12 cellular contexts compared by ENCODE assay signal in the genomic region with DNA sequence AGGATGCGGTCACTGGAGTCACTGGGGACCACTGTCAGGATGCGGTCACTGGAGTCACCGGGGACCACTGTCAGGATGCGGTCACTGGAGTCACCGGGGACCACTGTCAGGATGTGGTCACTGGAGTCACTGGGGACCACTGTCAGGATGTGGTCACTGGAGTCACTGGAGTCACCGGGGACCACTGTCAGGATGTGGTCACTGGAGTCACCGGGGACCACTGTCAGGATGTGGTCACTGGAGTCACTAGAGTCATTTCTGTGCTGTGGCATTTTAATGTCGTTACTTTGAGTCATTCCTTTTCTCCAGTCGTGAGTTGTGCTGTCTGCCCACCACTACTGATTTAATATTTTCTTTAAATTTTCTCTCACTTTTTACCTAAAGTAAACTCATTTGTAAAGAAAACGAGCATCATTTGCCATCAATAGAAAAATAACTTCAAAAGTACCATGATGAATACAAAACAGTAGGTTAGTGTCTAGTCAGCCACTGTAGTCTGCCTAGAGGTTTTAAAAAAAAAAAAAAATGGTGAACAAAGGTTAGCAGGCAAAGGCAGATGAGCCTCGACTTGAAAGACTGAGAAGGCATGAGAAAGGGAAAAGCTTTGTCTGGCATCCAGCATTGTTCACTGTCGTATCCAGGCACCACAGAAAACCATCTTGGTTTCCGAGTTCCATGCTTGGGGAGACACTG.
DNase-seq lines count a peak whose midpoint lies in the region; ATAC-seq and TF ChIP-seq lines count a peak whose summit lies in the region.
"Had no signal": no experiment of that assay in that cellular context is flagged by ENCODE, and none has a peak within 500 bp of the region (broad histone marks: within the 10 kb centered on the region; RNA-seq: fewer than 3 reads in every experiment).

No MANE protein-coding gene starts in this region.

- peaks cover 7% of the 10 kb centered on the region for H3K4me1 ChIP-seq in CD4-positive, alpha-beta memory T cell (ENCODE audit: insufficient read depth, low read length)
- H3K4me1 ChIP-seq in osteoblast (ENCODE audit: insufficient read depth, low read length) (peaks cover 16% of the 10 kb centered on the region), aorta (ENCODE audit: control insufficient read depth in 1 of 2, insufficient read depth in 2 of 2, low read length in 2 of 2) (no peaks in the 10 kb centered on the region), mammary epithelial cell (ENCODE audit: insufficient read depth, low read length) (no peaks in the 10 kb centered on the region)

- dilution Hi-C loops in mammary epithelial cell (cut with HindIII; ENCODE audit: low sequenced_read_pairs), result no loop called here

- peaks cover 7% of the 10 kb centered on the region in 2 donors for H3K36me3 Mint-ChIP-seq in CD4-positive, alpha-beta memory T cell
- peaks cover 5% of the 10 kb centered on the region for H3K36me3 Mint-ChIP-seq in activated CD8-positive, alpha-beta memory T cell treated with anti-CD3 and anti-CD28 coated beads, Interleukin-2, amount 10 ng/mL, durations not matched to agents 7 days and 5 days
- H3K36me3 Mint-ChIP-seq: WTC11 had no signal

- H2AFZ ChIP-seq in osteoblast (ENCODE audit: low read length) (no peak overlapping the region), mammary epithelial cell (ENCODE audit: low read depth, low read length) (no peak overlapping the region)

- H3K9me3 ChIP-seq in CD4-positive, alpha-beta memory T cell (ENCODE audit: control insufficient read depth in 1 of 2, low read length in 2 of 2), result no peaks in the 10 kb centered on the region
- H3K9me3 ChIP-seq in osteoblast (ENCODE audit: low read depth, low read length), result no peaks in the 10 kb centered on the region
- no peaks in the 10 kb centered on the region for H3K9me3 ChIP-seq in aorta (ENCODE audit: control insufficient read depth, low read length)
- H3K9me3 ChIP-seq in mammary epithelial cell (replicated peaks; ENCODE audit: insufficient read depth, low read length), result no peaks in the 10 kb centered on the region
- H3K9me3 ChIP-seq: colonic mucosa had no signal

- H4K20me1 ChIP-seq in osteoblast (ENCODE audit: insufficient read depth, low read length), result peaks cover 4% of the 10 kb centered on the region
- no peaks in the 10 kb centered on the region for H4K20me1 ChIP-seq in mammary epithelial cell (ENCODE audit: insufficient read depth, low read length)

- H3K9ac ChIP-seq in mammary epithelial cell (ENCODE audit: insufficient read depth, low read length), result no peak overlapping the region

- TF ChIP-seq CTCF in osteoblast (IDR thresholded peaks at IDR 0.05; ENCODE audit: extremely low read depth, low read depth, low read length) (no peak), mammary epithelial cell (conservative IDR thresholded peaks at IDR 0.05 in 1 of 2, IDR thresholded peaks at IDR 0.05 in 1 of 2; ENCODE audit: extremely low read depth in 1 of 2, insufficient read depth in 1 of 2, low read depth in 1 of 2, low read length in 2 of 2) (no peak)

- H3K4me2 ChIP-seq in osteoblast (ENCODE audit: insufficient read depth, low read length), result no peak overlapping the region
- H3K4me2 ChIP-seq in mammary epithelial cell (ENCODE audit: insufficient read depth, low read depth, low read length), result no peak overlapping the region

- intact Hi-C loops in CD4-positive, alpha-beta memory T cell (cut with micrococcal nuclease), result no loop called here
- intact Hi-C loops in aorta (cut with DNase I) (no loop called here), mammary epithelial cell (cut with micrococcal nuclease) (no loop called here)

- H3K79me2 ChIP-seq in osteoblast (ENCODE audit: insufficient read depth, low read length), result no peaks in the 10 kb centered on the region
- H3K79me2 ChIP-seq in mammary epithelial cell (ENCODE audit: insufficient read depth, low read length), result no peaks in the 10 kb centered on the region

- peak; percentile 50 to 68 (median 52) for DNase-seq in CD4-positive, alpha-beta memory T cell
- peak; percentile 69 for DNase-seq in activated CD8-positive, alpha-beta memory T cell treated with anti-CD3 and anti-CD28 coated beads, Interleukin-2, amount 10 ng/mL, durations not matched to agents 7 days and 5 days
- peak; percentile 60 for DNase-seq in osteoblast (ENCODE audit: insufficient read length, low spot score, missing footprints)
- DNase-seq in aorta, result no peak
- DNase-seq in mammary epithelial cell, result no peak
- DNase-seq in SK-N-DZ (ENCODE audit: low spot score), result no peak
- DNase-seq: colonic mucosa, DMS 273 treated with DMSO at 0.1 percent for 48 hours had no signal

- H3K4me3 ChIP-seq in CD4-positive, alpha-beta memory T cell (ENCODE audit: low read length in 2 of 2), result no peak overlapping the region
- H3K4me3 ChIP-seq in osteoblast (ENCODE audit: insufficient read depth, low read length), result no peak overlapping the region
- H3K4me3 ChIP-seq in aorta (ENCODE audit: low read length in 2 of 2), result no peak overlapping the region
- no peak overlapping the region for H3K4me3 ChIP-seq in mammary epithelial cell (replicated peaks in 1 of 3; ENCODE audit: insufficient read depth in 1 of 3, low read depth in 2 of 3, low read length in 3 of 3)
- H3K4me3 ChIP-seq: colonic mucosa had no signal

- H3K4me3 Mint-ChIP-seq in CD4-positive, alpha-beta memory T cell, result peak overlapping the region in 1 of 8 donors; percentile 20
- H3K4me3 Mint-ChIP-seq in activated CD8-positive, alpha-beta memory T cell treated with anti-CD3 and anti-CD28 coated beads, Interleukin-2, amount 10 ng/mL, durations not matched to agents 7 days and 5 days, result no peak overlapping the region
- H3K4me3 Mint-ChIP-seq: nephron, WTC11 had no signal

- ATAC-seq in HG03342 (IDR thresholded peaks at IDR 0.05; ENCODE audit: unreplicated experiment) (peak; percentile 68), HG03442 (IDR thresholded peaks at IDR 0.05; ENCODE audit: unreplicated experiment) (no peak), aorta (ENCODE audit: low FRiP score) (no peak)
- peak; percentile 16 for ATAC-seq in activated CD8-positive, alpha-beta memory T cell treated with anti-CD3 and anti-CD28 coated beads, Interleukin-2, amount 10 ng/mL, durations not matched to agents 7 days and 5 days
- ATAC-seq: WTC11 had no signal

- no peak overlapping the region for H3K27ac ChIP-seq in CD4-positive, alpha-beta memory T cell (ENCODE audit: low read depth, low read length)
- H3K27ac ChIP-seq in osteoblast (ENCODE audit: low read depth, low read length) (no peak overlapping the region), aorta (ENCODE audit: low read depth in 1 of 2, low read length in 2 of 2) (no peak overlapping the region), mammary epithelial cell (ENCODE audit: insufficient read depth, low read depth, low read length) (no peak overlapping the region)
- H3K27ac ChIP-seq: colonic mucosa had no signal

- 78 to 86% methylated on average over 11 to 13 of the region's 13 CpGs for WGBS in aorta, 2 donors
- 41% methylated on average over 9 of the region's 13 CpGs for WGBS in mammary epithelial cell (ENCODE audit: low coverage, missing lambda C conversion rate)

- H3K27me3 Mint-ChIP-seq in CD4-positive, alpha-beta memory T cell, result no peaks in the 10 kb centered on the region
- H3K27me3 Mint-ChIP-seq in activated CD8-positive, alpha-beta memory T cell treated with anti-CD3 and anti-CD28 coated beads, Interleukin-2, amount 10 ng/mL, durations not matched to agents 7 days and 5 days, result no peaks in the 10 kb centered on the region

- H3K27ac Mint-ChIP-seq in CD4-positive, alpha-beta memory T cell, result peak overlapping the region; percentile 18 to 89 (median 53)
- peak overlapping the region; percentile 78 for H3K27ac Mint-ChIP-seq in activated CD8-positive, alpha-beta memory T cell treated with anti-CD3 and anti-CD28 coated beads, Interleukin-2, amount 10 ng/mL, durations not matched to agents 7 days and 5 days
- H3K27ac Mint-ChIP-seq: nephron, WTC11 had no signal

- POLR2A ChIA-PET in CD4-positive, alpha-beta memory T cell (lab: Charles Lee; ENCODE audit: partially characterized antibody), result no interaction called here

- H3K27me3 ChIP-seq in CD4-positive, alpha-beta memory T cell (ENCODE audit: insufficient read depth, low read length), result no peaks in the 10 kb centered on the region
- no peaks in the 10 kb centered on the region for H3K27me3 ChIP-seq in osteoblast (ENCODE audit: insufficient read depth, low read length)
- H3K27me3 ChIP-seq in aorta (ENCODE audit: control insufficient read depth in 1 of 2, insufficient read depth in 2 of 2, low read length in 1 of 2), result no peaks in the 10 kb centered on the region
- no peaks in the 10 kb centered on the region for H3K27me3 ChIP-seq in mammary epithelial cell (ENCODE audit: insufficient read depth, low read length)
- H3K27me3 ChIP-seq: colonic mucosa had no signal

- CTCF ChIA-PET in CD4-positive, alpha-beta memory T cell (lab: Charles Lee; ENCODE audit: partially characterized antibody), result no interaction called here
- CTCF ChIA-PET in activated CD8-positive, alpha-beta memory T cell treated with anti-CD3 and anti-CD28 coated beads, Interleukin-2, amount 10 ng/mL, durations not matched to agents 7 days and 5 days (lab: Charles Lee), result no interaction called here
- CTCF ChIA-PET in mammary epithelial cell (lab: Charles Lee; ENCODE audit: low non-redundant PET), result no interaction called here

- BruUV-seq in mammary epithelial cell (replicated peaks; lab: Mats Ljungman, UMichigan), result no TSS peak

- in situ Hi-C loops in mammary epithelial cell (cut with MboI; ENCODE audit: low sequenced_read_pairs in 2 of 2), result no loop called here

- peaks cover 0 to 3% (median 0%) of the 10 kb centered on the region in 8 donors for H3K9me3 Mint-ChIP-seq in CD4-positive, alpha-beta memory T cell
- peaks cover 16% of the 10 kb centered on the region for H3K9me3 Mint-ChIP-seq in activated CD8-positive, alpha-beta memory T cell treated with anti-CD3 and anti-CD28 coated beads, Interleukin-2, amount 10 ng/mL, durations not matched to agents 7 days and 5 days (ENCODE audit: low read depth)
- H3K9me3 Mint-ChIP-seq: nephron, WTC11 had no signal

- no peaks in the 10 kb centered on the region for H3K36me3 ChIP-seq in CD4-positive, alpha-beta memory T cell (ENCODE audit: insufficient read depth, low read length)
- no peaks in the 10 kb centered on the region for H3K36me3 ChIP-seq in osteoblast (ENCODE audit: insufficient read depth, low read length)
- no peaks in the 10 kb centered on the region for H3K36me3 ChIP-seq in aorta (ENCODE audit: control insufficient read depth in 1 of 2, insufficient read depth in 2 of 2, low read length in 1 of 2)
- no peaks in the 10 kb centered on the region for H3K36me3 ChIP-seq in mammary epithelial cell (ENCODE audit: insufficient read depth, low read length)
- H3K36me3 ChIP-seq: colonic mucosa had no signal

- H3K4me1 Mint-ChIP-seq in CD4-positive, alpha-beta memory T cell, result peaks cover 0 to 35% (median 17%) of the 10 kb centered on the region in 4 donors
- peaks cover 5% of the 10 kb centered on the region for H3K4me1 Mint-ChIP-seq in activated CD8-positive, alpha-beta memory T cell treated with anti-CD3 and anti-CD28 coated beads, Interleukin-2, amount 10 ng/mL, durations not matched to agents 7 days and 5 days

Comparison
In these comparisons a context has a peak if more than half of its experiments do, and no peak if none do; other contexts are left out.
1. DNase-seq: peak in CD4-positive, alpha-beta memory T cell (5 of 5), activated CD8-positive, alpha-beta memory T cell treated with anti-CD3 and anti-CD28 coated beads, Interleukin-2, amount 10 ng/mL, durations not matched to agents 7 days and 5 days (single experiment) and osteoblast (single experiment); none in aorta (0 of 2), mammary epithelial cell (single experiment) and SK-N-DZ (single experiment).
2. ATAC-seq: peak in HG03342 (single experiment) and activated CD8-positive, alpha-beta memory T cell treated with anti-CD3 and anti-CD28 coated beads, Interleukin-2, amount 10 ng/mL, durations not matched to agents 7 days and 5 days (single experiment); none in HG03442 (single experiment) and aorta (single experiment).